In genomic region chr19:23543351-23543750, GRCh38 we compare ENCODE assay signal across 9 cellular contexts.
"Had no signal": no experiment of that assay in that cellular context is flagged by ENCODE, and none has a peak within 500 bp of the region (broad histone marks: within the 10 kb centered on the region; RNA-seq: fewer than 3 reads in every experiment).

No MANE protein-coding gene starts in this region.

- H2AFZ ChIP-seq: GM23248, GM23338 had no signal

- DNase-seq: GM23248, GOT3, H7, H9, HCEC 1CT, HFFc6 had no signal

- H3K27ac ChIP-seq: GM23248 had no signal

- H3K36me3 ChIP-seq: HAP-1 had no signal

- H3K4me1 ChIP-seq: HAP-1 had no signal

- ATAC-seq: GM23338, HCT116 had no signal

- H3K9me3 ChIP-seq: HAP-1 had no signal

- H3K9ac ChIP-seq: GM23248 had no signal

- H3K4me2 ChIP-seq: GM23338 had no signal

- H3K4me3 ChIP-seq: GM23248, GM23338, HAP-1 had no signal
